ENCODE assay signal across 32 cellular contexts in genomic region chr2:172819943-172820342, GRCh38.
"Had no signal": no experiment of that assay in that cellular context is flagged by ENCODE, and none has a peak within 500 bp of the region (broad histone marks: within the 10 kb centered on the region; RNA-seq: fewer than 3 reads in every experiment).

No MANE protein-coding gene starts in this region.

- H3K36me3 ChIP-seq: ascending aorta, breast epithelium, cardiac muscle cell, colonic mucosa, esophagus squamous epithelium, gastroesophageal sphincter, heart right ventricle had no signal

- FAIRE-seq: endometrium had no signal

- H3K4me3 Mint-ChIP-seq: activated CD4-positive, alpha-beta memory T cell treated with anti-CD3 and anti-CD28 coated beads, Interleukin-2, amount 10 ng/mL, durations not matched to agents 7 days and 5 days; activated CD4-positive, alpha-beta T cell treated with anti-CD3 and anti-CD28 coated beads for 36 hours; activated CD4-positive, alpha-beta T cell treated with anti-CD3 and anti-CD28 coated beads, Interleukin-2, amount 10 ng/mL, durations not matched to agents 24 days and 14 days; activated naive CD4-positive, alpha-beta T cell treated with anti-CD3 and anti-CD28 coated beads, Interleukin-2, amount 10 ng/mL, durations not matched to agents 7 days and 5 days; activated naive CD8-positive, alpha-beta T cell treated with anti-CD3 and anti-CD28 coated beads, Interleukin-2, amount 10 ng/mL, durations not matched to agents 7 days and 5 days; activated T-cell treated with anti-CD3 and anti-CD28 coated beads, Interleukin-2, amount 50 U/mL, for 24 hours; activated T-cell treated with anti-CD3 and anti-CD28 coated beads, Interleukin-2, amount 50 U/mL, for 72 hours; brain; T-helper 17 cell; T-helper 2 cell treated with Interferon-gamma antibody and Interleukin-4, amounts not matched to agents 5 μg/mL and 100 μg/mL, for 36 hours had no signal

- H3K27ac Mint-ChIP-seq: activated CD4-positive, alpha-beta memory T cell treated with anti-CD3 and anti-CD28 coated beads, Interleukin-2, amount 10 ng/mL, durations not matched to agents 7 days and 5 days; activated CD4-positive, alpha-beta T cell treated with anti-CD3 and anti-CD28 coated beads for 36 hours; activated CD4-positive, alpha-beta T cell treated with anti-CD3 and anti-CD28 coated beads, Interleukin-2, amount 10 ng/mL, durations not matched to agents 24 days and 14 days; activated naive CD4-positive, alpha-beta T cell treated with anti-CD3 and anti-CD28 coated beads, Interleukin-2, amount 10 ng/mL, durations not matched to agents 7 days and 5 days; activated naive CD4-positive, alpha-beta T cell treated with anti-CD3 and anti-CD28 coated beads, Interleukin-2, amount 50 U/mL, for 72 hours; activated naive CD8-positive, alpha-beta T cell treated with anti-CD3 and anti-CD28 coated beads, Interleukin-2, amount 10 ng/mL, durations not matched to agents 7 days and 5 days; activated T-cell treated with anti-CD3 and anti-CD28 coated beads, Interleukin-2, amount 50 U/mL, for 24 hours; activated T-cell treated with anti-CD3 and anti-CD28 coated beads, Interleukin-2, amount 50 U/mL, for 72 hours; brain; T-helper 17 cell; T-helper 2 cell treated with Interferon-gamma antibody and Interleukin-4, amounts not matched to agents 5 μg/mL and 100 μg/mL, for 36 hours had no signal

- H3K27me3 ChIP-seq: ascending aorta, breast epithelium, cardiac muscle cell, colonic mucosa, esophagus squamous epithelium, gastroesophageal sphincter, heart right ventricle had no signal

- H3K4me1 ChIP-seq: ascending aorta, breast epithelium, colonic mucosa, gastroesophageal sphincter had no signal

- H3K27me3 Mint-ChIP-seq: brain had no signal

- DNase-seq: activated CD4-positive, alpha-beta memory T cell treated with anti-CD3 and anti-CD28 coated beads, Interleukin-2, amount 10 ng/mL, durations not matched to agents 7 days and 5 days; activated CD4-positive, alpha-beta T cell treated with anti-CD3 and anti-CD28 coated beads for 36 hours; activated CD4-positive, alpha-beta T cell treated with anti-CD3 and anti-CD28 coated beads, Interleukin-2, amount 10 ng/mL, durations not matched to agents 24 days and 14 days; activated CD4-positive, alpha-beta T cell treated with anti-CD3 and anti-CD28 coated beads, Interleukin-2, amount 50 U/mL, for 4 hours; activated CD4-positive, CD25-positive, alpha-beta regulatory T cell; activated CD4-positive, CD25-positive, alpha-beta regulatory T cell treated with anti-CD3 and anti-CD28 coated beads, Interleukin-2, amount 50 U/mL, for 72 hours; activated CD8-positive, alpha-beta memory T cell treated with anti-CD3 and anti-CD28 coated beads, Interleukin-2, amount 50 U/mL, for 48 hours; activated gamma-delta T cell; activated naive CD4-positive, alpha-beta T cell; activated naive CD4-positive, alpha-beta T cell treated with anti-CD3 and anti-CD28 coated beads, Interleukin-2, amount 10 ng/mL, durations not matched to agents 7 days and 5 days; activated naive CD8-positive, alpha-beta T cell treated with anti-CD3 and anti-CD28 coated beads, Interleukin-2, amount 10 ng/mL, durations not matched to agents 7 days and 5 days; activated T-cell treated with anti-CD3 and anti-CD28 coated beads for 4 hours; activated T-cell treated with anti-CD3 and anti-CD28 coated beads, Interleukin-2, amount 50 U/mL, for 24 hours; activated T-cell treated with anti-CD3 and anti-CD28 coated beads, Interleukin-2, amount 50 U/mL, for 72 hours; central memory CD4-positive, alpha-beta T cell; cerebellar nuclear complex; colonic mucosa; effector CD8-positive, alpha-beta T cell; esophagus squamous epithelium; foreskin melanocyte; heart right ventricle; T-helper 17 cell; T1000 had no signal

- ATAC-seq: activated CD4-positive, alpha-beta T cell treated with anti-CD3 and anti-CD28 coated beads for 36 hours; activated naive CD4-positive, alpha-beta T cell treated with anti-CD3 and anti-CD28 coated beads, Interleukin-2, amount 50 U/mL, for 72 hours; activated T-cell treated with anti-CD3 and anti-CD28 coated beads, Interleukin-2, amount 50 U/mL, for 72 hours; gastroesophageal sphincter; heart right ventricle; T-helper 17 cell had no signal

- H3K27ac ChIP-seq: ascending aorta, breast epithelium, cardiac muscle cell, colonic mucosa, epithelial cell of prostate, gastroesophageal sphincter had no signal

- H3K4me1 Mint-ChIP-seq: activated CD4-positive, alpha-beta memory T cell treated with anti-CD3 and anti-CD28 coated beads, Interleukin-2, amount 10 ng/mL, durations not matched to agents 7 days and 5 days; activated CD4-positive, alpha-beta T cell treated with anti-CD3 and anti-CD28 coated beads for 36 hours; activated CD4-positive, alpha-beta T cell treated with anti-CD3 and anti-CD28 coated beads, Interleukin-2, amount 10 ng/mL, durations not matched to agents 24 days and 14 days; activated naive CD4-positive, alpha-beta T cell treated with anti-CD3 and anti-CD28 coated beads, Interleukin-2, amount 10 ng/mL, durations not matched to agents 7 days and 5 days; activated naive CD8-positive, alpha-beta T cell treated with anti-CD3 and anti-CD28 coated beads, Interleukin-2, amount 10 ng/mL, durations not matched to agents 7 days and 5 days; T-helper 17 cell had no signal

- H3K9me3 ChIP-seq: ascending aorta, breast epithelium, colonic mucosa, esophagus squamous epithelium, gastroesophageal sphincter, heart right ventricle had no signal

- H3K36me3 Mint-ChIP-seq: activated naive CD4-positive, alpha-beta T cell treated with anti-CD3 and anti-CD28 coated beads, Interleukin-2, amount 10 ng/mL, durations not matched to agents 7 days and 5 days; activated naive CD4-positive, alpha-beta T cell treated with anti-CD3 and anti-CD28 coated beads, Interleukin-2, amount 50 U/mL, for 72 hours; activated naive CD8-positive, alpha-beta T cell treated with anti-CD3 and anti-CD28 coated beads, Interleukin-2, amount 10 ng/mL, durations not matched to agents 7 days and 5 days had no signal

- H3K4me3 ChIP-seq: ascending aorta, breast epithelium, cardiac muscle cell, colonic mucosa, esophagus squamous epithelium, gastroesophageal sphincter, heart right ventricle had no signal

- H3K9me3 Mint-ChIP-seq: activated CD4-positive, alpha-beta memory T cell treated with anti-CD3 and anti-CD28 coated beads, Interleukin-2, amount 10 ng/mL, durations not matched to agents 7 days and 5 days; activated CD4-positive, alpha-beta T cell treated with anti-CD3 and anti-CD28 coated beads, Interleukin-2, amount 10 ng/mL, durations not matched to agents 24 days and 14 days; activated naive CD4-positive, alpha-beta T cell treated with anti-CD3 and anti-CD28 coated beads, Interleukin-2, amount 10 ng/mL, durations not matched to agents 7 days and 5 days; activated naive CD4-positive, alpha-beta T cell treated with anti-CD3 and anti-CD28 coated beads, Interleukin-2, amount 50 U/mL, for 72 hours; activated naive CD8-positive, alpha-beta T cell treated with anti-CD3 and anti-CD28 coated beads, Interleukin-2, amount 10 ng/mL, durations not matched to agents 7 days and 5 days; activated T-cell treated with anti-CD3 and anti-CD28 coated beads, Interleukin-2, amount 50 U/mL, for 24 hours; activated T-cell treated with anti-CD3 and anti-CD28 coated beads, Interleukin-2, amount 50 U/mL, for 72 hours; T-helper 2 cell treated with Interferon-gamma antibody and Interleukin-4, amounts not matched to agents 5 μg/mL and 100 μg/mL, for 36 hours had no signal
